ENCODE assay signal across 32 cellular contexts in genomic region chr9:109141375-109141774, GRCh38. TPM values are rescaled to one million over a fixed set of nuclear protein-coding genes. Genes with fewer than 3 reads are reported as not detected.
"Had no signal": no experiment of that assay in that cellular context is flagged by ENCODE, and none has a peak within 500 bp of the region (broad histone marks: within the 10 kb centered on the region; RNA-seq: fewer than 3 reads in every experiment).

No MANE protein-coding gene starts in this region.

- H2AFZ ChIP-seq: parathyroid adenoma had no signal

- H3K4me1 ChIP-seq: parathyroid adenoma, psoas muscle, suprapubic skin, testis, tibial artery, transverse colon, upper lobe of right lung, uterus had no signal

- H3K9me3 Mint-ChIP-seq: naive thymus-derived CD8-positive, alpha-beta T cell; natural killer cell treated with Interleukin-12 subunit alpha and Interleukin-12 subunit beta and Interleukin-15 and Interleukin-18, amount 100 ng/mL, for 72 hours; nephron progenitor cell; neural crest cell; stimulated activated memory B cell treated with anti-CD40 and anti-IgM and Interleukin-4, amounts not matched to agents 10 μg/mL and 1 μg/mL and 100 μg/mL, for 72 hours; stimulated activated naive CD8-positive, alpha-beta T cell treated with anti-CD3 and anti-CD28 coated beads, Interleukin-15, amount 100 ng/mL, for 72 hours; type B pancreatic cell had no signal

- H3K27ac ChIP-seq: ovary, parathyroid adenoma, psoas muscle, skin epidermis, spleen, suprapubic skin, testis, tibial artery, transverse colon, upper lobe of right lung, uterus had no signal

- H3K4me3 ChIP-seq: ovary, psoas muscle, skin epidermis, smooth muscle cell, spleen, suprapubic skin, testis, tibial artery, transverse colon, upper lobe of right lung, uterus had no signal

- H3K4me2 ChIP-seq: smooth muscle cell had no signal

- H3K9me3 ChIP-seq: ovary, psoas muscle, spleen, suprapubic skin, testis, tibial artery, transverse colon, upper lobe of right lung, uterus had no signal

- H3K4me1 Mint-ChIP-seq: nephron progenitor cell, neural crest cell had no signal

- H3K36me3 ChIP-seq: ovary, spleen, suprapubic skin, tibial artery, transverse colon, upper lobe of right lung, uterus had no signal

- ATAC-seq: naive thymus-derived CD8-positive, alpha-beta T cell; natural killer cell treated with Interleukin-12 subunit alpha and Interleukin-12 subunit beta and Interleukin-15 and Interleukin-18, amount 100 ng/mL, for 72 hours; psoas muscle; right cardiac atrium; sciatic nerve; stimulated activated memory B cell treated with anti-CD40 and anti-IgM and Interleukin-4, amounts not matched to agents 10 μg/mL and 1 μg/mL and 100 μg/mL, for 72 hours; stimulated activated naive CD8-positive, alpha-beta T cell treated with anti-CD3 and anti-CD28 coated beads, Interleukin-15, amount 100 ng/mL, for 72 hours; stimulated activated naive CD8-positive, alpha-beta T cell treated with anti-CD3 and anti-CD28 coated beads, Interleukin-15, Interleukin-2, amounts not matched to agents 100 U/mL and 50 U/mL, for 24 hours; upper lobe of right lung had no signal

- H3K9ac ChIP-seq: parathyroid adenoma had no signal

- DNase-seq: naive thymus-derived CD8-positive, alpha-beta T cell; nephron progenitor cell; occipital lobe; ovary; posterior cingulate gyrus; psoas muscle; right cardiac atrium; spleen; stimulated activated CD4-positive, alpha-beta T cell treated with anti-CD3 and anti-CD28 coated beads, Interleukin-12 subunit alpha, Interleukin-12 subunit beta, amount 100 ng/mL, for 4 hours; stimulated activated CD4-positive, alpha-beta T cell treated with anti-CD3 and anti-CD28 coated beads, Interleukin-1b, Interleukin-23, amount 100 ng/mL, for 48 hours; stimulated activated CD4-positive, alpha-beta T cell treated with anti-CD3 and anti-CD28 coated beads, Interleukin-4, amount 100 ng/mL, for 1 hour; stimulated activated CD4-positive, alpha-beta T cell treated with anti-CD3 and anti-CD28 coated beads, Interleukin-4, amount 100 ng/mL, for 4 hours; stimulated activated CD8-positive, alpha-beta memory T cell treated with anti-CD3 and anti-CD28 coated beads, Interleukin-4, amount 100 ng/mL, for 48 hours; stimulated activated naive CD4-positive, alpha-beta T cell; stimulated activated naive CD8-positive, alpha-beta T cell treated with anti-CD3 and anti-CD28 coated beads, Interleukin-15, amount 100 ng/mL, for 72 hours; stimulated activated naive CD8-positive, alpha-beta T cell treated with anti-CD3 and anti-CD28 coated beads, Interleukin-15, Interleukin-2, amounts not matched to agents 100 U/mL and 50 U/mL, for 24 hours; substantia nigra; testis; tibial artery; transverse colon; upper lobe of right lung; uterus had no signal

- H3K4me3 Mint-ChIP-seq: naive thymus-derived CD8-positive, alpha-beta T cell; natural killer cell treated with Interleukin-12 subunit alpha and Interleukin-12 subunit beta and Interleukin-15 and Interleukin-18, amount 100 ng/mL, for 72 hours; nephron progenitor cell; neural crest cell; stimulated activated memory B cell treated with anti-CD40 and anti-IgM and Interleukin-4, amounts not matched to agents 10 μg/mL and 1 μg/mL and 100 μg/mL, for 72 hours; stimulated activated naive CD8-positive, alpha-beta T cell treated with anti-CD3 and anti-CD28 coated beads, Interleukin-15, amount 100 ng/mL, for 72 hours; type B pancreatic cell had no signal

- H3K79me2 ChIP-seq: parathyroid adenoma had no signal

- H3K27me3 ChIP-seq: ovary, suprapubic skin, testis, tibial artery, transverse colon, upper lobe of right lung, uterus had no signal

- H3K27ac Mint-ChIP-seq: naive thymus-derived CD8-positive, alpha-beta T cell; natural killer cell treated with Interleukin-12 subunit alpha and Interleukin-12 subunit beta and Interleukin-15 and Interleukin-18, amount 100 ng/mL, for 72 hours; nephron progenitor cell; progenitor cell of endocrine pancreas; stimulated activated memory B cell treated with anti-CD40 and anti-IgM and Interleukin-4, amounts not matched to agents 10 μg/mL and 1 μg/mL and 100 μg/mL, for 72 hours; stimulated activated naive CD8-positive, alpha-beta T cell treated with anti-CD3 and anti-CD28 coated beads, Interleukin-15, amount 100 ng/mL, for 72 hours; type B pancreatic cell had no signal

- H3K36me3 Mint-ChIP-seq: naive thymus-derived CD8-positive, alpha-beta T cell; natural killer cell treated with Interleukin-12 subunit alpha and Interleukin-12 subunit beta and Interleukin-15 and Interleukin-18, amount 100 ng/mL, for 72 hours; stimulated activated memory B cell treated with anti-CD40 and anti-IgM and Interleukin-4, amounts not matched to agents 10 μg/mL and 1 μg/mL and 100 μg/mL, for 72 hours; type B pancreatic cell had no signal

- H3K27me3 Mint-ChIP-seq: progenitor cell of endocrine pancreas; stimulated activated naive CD8-positive, alpha-beta T cell treated with anti-CD3 and anti-CD28 coated beads, Interleukin-15, amount 100 ng/mL, for 72 hours; type B pancreatic cell had no signal

RNA-seq across cellular contexts. Expression of gene FRRS1L, which starts 25.7 kb away (rescaled TPM):
- total RNA-seq: naive thymus-derived CD8-positive, alpha-beta T cell; natural killer cell treated with Interleukin-12 subunit alpha and Interleukin-12 subunit beta and Interleukin-15 and Interleukin-18, amount 100 ng/mL, for 72 hours; spleen had no signal
- polyA plus RNA-seq: naive thymus-derived CD8-positive, alpha-beta T cell; smooth muscle cell had no signal
